8 cellular contexts compared by ENCODE assay signal in genomic region chr19:19461306-19461670, GRCh38. TPM values are rescaled to one million over a fixed set of nuclear protein-coding genes. Genes with fewer than 3 reads are reported as not detected.
DNase-seq lines count a peak whose midpoint lies in the region; ATAC-seq and TF ChIP-seq lines count a peak whose summit lies in the region.
"Had no signal": no experiment of that assay in that cellular context is flagged by ENCODE, and none has a peak within 500 bp of the region (broad histone marks: within the 10 kb centered on the region; RNA-seq: fewer than 3 reads in every experiment).

No MANE protein-coding gene starts in this region.

- TF ChIP-seq CTCF in HFFc6 (IDR thresholded peaks at IDR 0.05), result no peak

- H3K36me3 ChIP-seq in iPS-20b (ENCODE audit: insufficient read depth, low read depth, low read length), result peaks cover 24% of the 10 kb centered on the region
- H3K36me3 ChIP-seq in H7 (replicated peaks; ENCODE audit: control insufficient read depth, insufficient read depth, low read length), result peaks cover 13% of the 10 kb centered on the region

- H3K27ac Mint-ChIP-seq in HFFc6, result peak overlapping the region; percentile 95
- peak overlapping the region; percentile 99 for H3K27ac Mint-ChIP-seq in activated naive CD8-positive, alpha-beta T cell
- H3K27ac Mint-ChIP-seq in stimulated activated effector memory CD8-positive, alpha-beta T cell treated with anti-CD3 and anti-CD28 coated beads, Interleukin-12 subunit alpha, Interleukin-12 subunit beta, amount 100 ng/mL, for 72 hours, result peak overlapping the region; percentile 96

- peak; percentile 42 for DNase-seq in HFFc6
- no peak for DNase-seq in stimulated activated effector memory CD8-positive, alpha-beta T cell treated with anti-CD3 and anti-CD28 coated beads, Interleukin-12 subunit alpha, Interleukin-12 subunit beta, amount 100 ng/mL, for 72 hours (ENCODE audit: low spot score in 2 of 2)
- no peak for DNase-seq in H7
- DNase-seq: NCI-H1436 had no signal

- peaks cover 8% of the 10 kb centered on the region; the same call in 1 of the 2 replicates for H3K9me3 Mint-ChIP-seq in HFFc6
- no peaks in the 10 kb centered on the region for H3K9me3 Mint-ChIP-seq in activated naive CD8-positive, alpha-beta T cell (ENCODE audit: low read depth)
- H3K9me3 Mint-ChIP-seq in stimulated activated effector memory CD8-positive, alpha-beta T cell treated with anti-CD3 and anti-CD28 coated beads, Interleukin-12 subunit alpha, Interleukin-12 subunit beta, amount 100 ng/mL, for 72 hours, result no peaks in the 10 kb centered on the region

- H3K4me3 Mint-ChIP-seq in HFFc6, result peak overlapping the region; percentile 66
- H3K4me3 Mint-ChIP-seq in activated naive CD8-positive, alpha-beta T cell, result peak overlapping the region; percentile 90
- H3K4me3 Mint-ChIP-seq in stimulated activated effector memory CD8-positive, alpha-beta T cell treated with anti-CD3 and anti-CD28 coated beads, Interleukin-12 subunit alpha, Interleukin-12 subunit beta, amount 100 ng/mL, for 72 hours, result peak overlapping the region; percentile 80

- H3K4me3 ChIP-seq in iPS-20b (ENCODE audit: low read length) (peak overlapping the region; percentile 56; the same call in 1 of the 2 replicates), H7 (ENCODE audit: insufficient read depth, low read depth, low read length) (no peak overlapping the region)

- no peaks in the 10 kb centered on the region for H3K9me3 ChIP-seq in iPS-20b (ENCODE audit: insufficient read depth, low read depth, low read length)

- H3K27me3 Mint-ChIP-seq in HFFc6 (ENCODE audit: insufficient read depth), result peaks cover 3% of the 10 kb centered on the region
- H3K27me3 Mint-ChIP-seq in activated naive CD8-positive, alpha-beta T cell, result no peaks in the 10 kb centered on the region

- peaks cover 78% of the 10 kb centered on the region for H3K4me1 Mint-ChIP-seq in HFFc6 (ENCODE audit: low read depth)
- H3K4me1 Mint-ChIP-seq in activated naive CD8-positive, alpha-beta T cell (ENCODE audit: low read depth), result peaks cover 82% of the 10 kb centered on the region
- H3K4me1 Mint-ChIP-seq in stimulated activated effector memory CD8-positive, alpha-beta T cell treated with anti-CD3 and anti-CD28 coated beads, Interleukin-12 subunit alpha, Interleukin-12 subunit beta, amount 100 ng/mL, for 72 hours, result peaks cover 94% of the 10 kb centered on the region

- H3K36me3 Mint-ChIP-seq in HFFc6 (ENCODE audit: low read depth), result peaks cover 21% of the 10 kb centered on the region
- H3K36me3 Mint-ChIP-seq in activated naive CD8-positive, alpha-beta T cell, result peaks cover 14% of the 10 kb centered on the region
- peaks cover 38% of the 10 kb centered on the region for H3K36me3 Mint-ChIP-seq in stimulated activated effector memory CD8-positive, alpha-beta T cell treated with anti-CD3 and anti-CD28 coated beads, Interleukin-12 subunit alpha, Interleukin-12 subunit beta, amount 100 ng/mL, for 72 hours

- no peak overlapping the region for H3K27ac ChIP-seq in iPS-20b (ENCODE audit: low read length)

- peaks cover 52% of the 10 kb centered on the region for H3K4me1 ChIP-seq in iPS-20b (ENCODE audit: insufficient read depth, low read length)

- H3K27me3 ChIP-seq in iPS-20b (ENCODE audit: insufficient read depth, low read length) (no peaks in the 10 kb centered on the region), H7 (ENCODE audit: control insufficient read depth, insufficient read depth, low read length) (no peaks in the 10 kb centered on the region)

- ATAC-seq in stimulated activated effector memory CD8-positive, alpha-beta T cell treated with anti-CD3 and anti-CD28 coated beads, Interleukin-12 subunit alpha, Interleukin-12 subunit beta, amount 100 ng/mL, for 72 hours, result no peak
- ATAC-seq in GM18511 (IDR thresholded peaks at IDR 0.05; ENCODE audit: unreplicated experiment) (no peak), GM19351 (IDR thresholded peaks at IDR 0.05; ENCODE audit: unreplicated experiment) (no peak)

- peak overlapping the region; percentile 59; the same call in 1 of the 2 replicates for H3K9ac ChIP-seq in iPS-20b (ENCODE audit: low read depth, low read length)

RNA-seq across cellular contexts. Expression of gene TSSK6, which starts 54.1 kb away (rescaled TPM):
- 1 to 10 TPM in 2 of 6 experiments, under 1 TPM in 4; 0.61 to 1.3 (median 0.92) TPM for total RNA-seq in HFFc6 (2021; fragmentation: NEBNext Ultra II Directional; extraction: Animal tissue kit (Norgen Biotek cat#: 25700))
- 4.7 and 9.8 TPM in 2 replicates for total RNA-seq in H7 (2014; rRNA removed; shearing (Covaris generic))

RNA-seq across cellular contexts. Expression of gene NDUFA13, which starts 54.7 kb away (rescaled TPM):
- 100 to 1,000 TPM; 266 to 393 (median 323) TPM for total RNA-seq in HFFc6 (2021; fragmentation: NEBNext Ultra II Directional; extraction: Animal tissue kit (Norgen Biotek cat#: 25700))
- total RNA-seq in H7 (2014; rRNA removed; shearing (Covaris generic)), result 249 and 291 TPM in 2 replicates

RNA-seq across cellular contexts. Expression of gene GATAD2A, which starts 55.8 kb away (rescaled TPM):
- total RNA-seq in HFFc6 (2021; fragmentation: NEBNext Ultra II Directional; extraction: Animal tissue kit (Norgen Biotek cat#: 25700)), result 100 to 1,000 TPM; 107 to 123 (median 112) TPM
- total RNA-seq in H7 (2014; rRNA removed; shearing (Covaris generic)), result 104 and 130 TPM in 2 replicates
